In the genomic region with DNA sequence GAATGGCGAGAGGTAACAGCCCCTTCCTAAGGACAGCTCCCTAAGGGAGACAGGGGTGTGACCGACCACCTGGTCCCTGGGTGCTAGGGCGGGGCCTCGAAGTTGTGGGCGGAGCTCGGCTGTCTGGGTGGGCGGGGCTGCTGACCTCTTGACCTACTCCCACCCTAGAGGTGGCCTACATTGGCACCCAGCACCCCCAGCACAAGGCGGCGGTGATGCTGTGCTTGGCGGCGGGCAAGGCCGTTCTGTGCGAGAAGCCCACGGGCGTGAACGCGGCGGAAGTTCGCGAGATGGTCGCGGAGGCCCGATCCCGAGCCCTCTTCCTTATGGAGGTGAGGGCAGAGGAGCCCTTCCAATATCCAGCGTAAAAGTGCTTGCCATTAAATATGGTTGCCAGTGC, we compare ENCODE assay signal across 35 cellular contexts. TPM values are rescaled to one million over a fixed set of nuclear protein-coding genes. Genes with fewer than 3 reads are reported as not detected.
"Had no signal": no experiment of that assay in that cellular context is flagged by ENCODE, and none has a peak within 500 bp of the region (broad histone marks: within the 10 kb centered on the region; RNA-seq: fewer than 3 reads in every experiment).

No MANE protein-coding gene starts in this region.

- H3K36me3 ChIP-seq: adrenal gland, esophagus muscularis mucosa, gastrocnemius medialis, heart left ventricle had no signal

- H3K4me1 ChIP-seq: adrenal gland, foreskin keratinocyte had no signal

- ATAC-seq: activated CD4-positive, alpha-beta T cell treated with anti-CD3 and anti-CD28 coated beads for 36 hours; activated CD8-positive, alpha-beta memory T cell treated with anti-CD3 and anti-CD28 coated beads, Interleukin-2, amount 10 ng/mL, durations not matched to agents 7 days and 5 days; activated CD8-positive, alpha-beta T cell treated with anti-CD3 and anti-CD28 coated beads, Interleukin-2, amount 10 ng/mL, durations not matched to agents 7 days and 5 days; activated naive CD8-positive, alpha-beta T cell treated with anti-CD3 and anti-CD28 coated beads, Interleukin-2, amount 50 U/mL, for 24 hours; body of pancreas; effector memory CD8-positive, alpha-beta T cell; foreskin keratinocyte; gastrocnemius medialis; heart left ventricle had no signal

- H3K27me3 ChIP-seq: adrenal gland, foreskin keratinocyte had no signal

- H3K4me3 ChIP-seq: adrenal gland, body of pancreas, esophagus muscularis mucosa, gastrocnemius medialis, heart left ventricle had no signal

- DNase-seq: activated CD4-positive, alpha-beta memory T cell treated with anti-CD3 and anti-CD28 coated beads for 36 hours; activated CD4-positive, alpha-beta T cell treated with anti-CD3 and anti-CD28 coated beads for 36 hours; activated CD4-positive, alpha-beta T cell treated with anti-CD3 and anti-CD28 coated beads, Interleukin-2, amount 10 ng/mL, durations not matched to agents 24 days and 14 days; activated CD4-positive, CD25-positive, alpha-beta regulatory T cell; activated CD4-positive, CD25-positive, alpha-beta regulatory T cell treated with anti-CD3 and anti-CD28 coated beads, Interleukin-2, amount 50 U/mL, for 72 hours; activated CD8-positive, alpha-beta memory T cell treated with anti-CD3 and anti-CD28 coated beads, Interleukin-2, amount 10 ng/mL, durations not matched to agents 7 days and 5 days; activated CD8-positive, alpha-beta memory T cell treated with anti-CD3 and anti-CD28 coated beads, Interleukin-2, amount 50 U/mL, for 4 hours; activated CD8-positive, alpha-beta T cell treated with anti-CD3 and anti-CD28 coated beads, Interleukin-2, amount 10 ng/mL, durations not matched to agents 7 days and 5 days; activated effector memory CD4-positive, alpha-beta T cell treated with anti-CD3 and anti-CD28 coated beads, Interleukin-2, amount 50 U/mL, for 16 hours; activated naive CD4-positive, alpha-beta T cell treated with anti-CD3 and anti-CD28 coated beads for 36 hours; activated naive CD8-positive, alpha-beta T cell treated with anti-CD3 and anti-CD28 coated beads for 36 hours; activated naive CD8-positive, alpha-beta T cell treated with anti-CD3 and anti-CD28 coated beads, Interleukin-2, amount 50 U/mL, for 24 hours; activated T-cell treated with anti-CD3 and anti-CD28 coated beads, Interleukin-2, amount 50 U/mL, for 1 hour; activated T-cell treated with anti-CD3 and anti-CD28 coated beads, Interleukin-2, amount 50 U/mL, for 48 hours; adrenal gland; amygdala; aorta; body of pancreas; caudate nucleus; cortex of kidney; dermis blood vessel endothelial cell; effector CD4-positive, alpha-beta T cell; effector memory CD8-positive, alpha-beta T cell; erythroblast; foreskin keratinocyte; gastrocnemius medialis; glutamatergic neuron; heart left ventricle; T-helper 2 cell had no signal

- H3K27ac ChIP-seq: adrenal gland, body of pancreas, esophagus muscularis mucosa, foreskin keratinocyte, gastrocnemius medialis, heart left ventricle had no signal

- H3K9me3 ChIP-seq: body of pancreas, gastrocnemius medialis had no signal

- FAIRE-seq: colon had no signal

RNA-seq across cellular contexts. Expression of gene DHDH, which starts 2.4 kb away (rescaled TPM):
- total RNA-seq: activated T-helper 1 cell treated with anti-CD3 and anti-CD28 coated beads, Interleukin-12 subunit alpha, Interleukin-12 subunit beta, Interleukin-2, Interleukin-4 antibody, amounts not matched to agents 30 ng/mL and 10 ng/mL and 1 ng/mL, durations not matched to agents 14 hours and 24 hours and 36 hours; activated T-helper 2 cell treated with anti-CD3 and anti-CD28 coated beads, Interferon-gamma antibody, Interleukin-2, Interleukin-4, amounts not matched to agents 10 μg/mL and 5 μg/mL and 100 μg/mL, durations not matched to agents 14 hours and 24 hours and 36 hours; body of pancreas; chondrocyte; dermis blood vessel endothelial cell; gastrocnemius medialis had no signal

RNA-seq across cellular contexts. Expression of gene TULP2, which starts 37.3 kb away (rescaled TPM):
- total RNA-seq: activated CD4-positive, alpha-beta T cell treated with anti-CD3 and anti-CD28 coated beads, Interleukin-2, amount 10 ng/mL, durations not matched to agents 24 days and 14 days; activated CD8-positive, alpha-beta memory T cell treated with anti-CD3 and anti-CD28 coated beads for 36 hours; activated CD8-positive, alpha-beta T cell treated with anti-CD3 and anti-CD28 coated beads, Interleukin-2, amount 10 ng/mL, durations not matched to agents 7 days and 5 days; activated T-helper 1 cell treated with anti-CD3 and anti-CD28 coated beads, Interleukin-12 subunit alpha, Interleukin-12 subunit beta, Interleukin-2, Interleukin-4 antibody, amounts not matched to agents 30 ng/mL and 10 ng/mL and 1 ng/mL, durations not matched to agents 14 hours and 24 hours and 36 hours; activated T-helper 2 cell treated with anti-CD3 and anti-CD28 coated beads, Interferon-gamma antibody, Interleukin-2, Interleukin-4, amounts not matched to agents 10 μg/mL and 5 μg/mL and 100 μg/mL, durations not matched to agents 14 hours and 24 hours and 36 hours; body of pancreas; chondrocyte; foreskin keratinocyte; gastrocnemius medialis had no signal
- polyA plus RNA-seq: aorta had no signal
